In genomic region chr10:71213761-71214440, GRCh38 we compare ENCODE assay signal across 9 cellular contexts. TPM values are rescaled to one million over a fixed set of nuclear protein-coding genes. Genes with fewer than 3 reads are reported as not detected.
A peak's percentile ranks its signal among the peaks of the same experiment; 100 is the strongest.
DNase-seq lines count a peak whose midpoint lies in the region; ATAC-seq, FAIRE-seq and TF ChIP-seq lines count a peak whose summit lies in the region.
"Had no signal": no experiment of that assay in that cellular context is flagged by ENCODE, and none has a peak within 500 bp of the region (broad histone marks: within the 10 kb centered on the region; RNA-seq: fewer than 3 reads in every experiment).

No MANE protein-coding gene starts in this region.

- DNase-seq in EH (ENCODE audit: low read depth) = peak; percentile 97
- DNase-seq in PC-9 = peak; percentile 42 to 65
- peak; percentile 45 for DNase-seq in fibroblast of peridontal ligament (ENCODE audit: extremely low read depth)
- no peak for DNase-seq in trophoblast cell
- no peak for DNase-seq in activated CD4-positive, alpha-beta T cell treated with anti-CD3 and anti-CD28 coated beads, Interleukin-2, amount 50 U/mL, for 4 hours
- no peak for DNase-seq in GM12892 (ENCODE audit: insufficient read length)
- DNase-seq in activated gamma-delta T cell treated with Interleukin-2 at 50 U/mL for 16 hours = no peak

- peaks cover 28% of the 10 kb centered on the region for H3K27me3 ChIP-seq in PC-9 (ENCODE audit: insufficient read depth, low read depth)
- H3K27me3 ChIP-seq in trophoblast cell (ENCODE audit: insufficient read depth, low read length) = no peaks in the 10 kb centered on the region

- H3K36me3 ChIP-seq in PC-9 (ENCODE audit: low read depth) = no peaks in the 10 kb centered on the region
- H3K36me3 ChIP-seq in trophoblast cell (ENCODE audit: control insufficient read depth in 1 of 2, insufficient read depth in 2 of 2, low read length in 2 of 2) = peaks cover 5 to 8% of the 10 kb centered on the region in 2 experiments

- H3K23ac ChIP-seq in trophoblast cell (ENCODE audit: low read length) = peak overlapping the region; percentile 52

- BruUV-seq in PC-9 (replicated peaks; lab: Mats Ljungman, UMichigan) = TSS peak; percentile 72

- peak overlapping the region; percentile 34 for H4K12ac ChIP-seq in trophoblast cell (ENCODE audit: low read depth, low read length)

- H2BK12ac ChIP-seq in trophoblast cell (ENCODE audit: low read length) = peak overlapping the region; percentile 52

- no peak for TF ChIP-seq POLR2A in GM12892 (IDR thresholded peaks at IDR 0.05; ENCODE audit: low read depth, low read length)

- H2BK120ac ChIP-seq in trophoblast cell (ENCODE audit: insufficient read depth, low read length, poor library complexity) = peak overlapping the region; percentile 43

- intact Hi-C loops in PC-9 (cut with micrococcal nuclease; ENCODE audit: unreplicated experiment) = loop anchor here (1.0 to 5.0 kb wide), 4 partner anchors 43 to 662 kb away; no protein-coding TSS in a partner anchor

- H4K20me1 ChIP-seq in PC-9 (ENCODE audit: insufficient read depth) = no peaks in the 10 kb centered on the region

- peak overlapping the region; percentile 23 for H2BK5ac ChIP-seq in trophoblast cell (ENCODE audit: low read depth, low read length, poor library complexity)

- FAIRE-seq in GM12892 (lab: Jason Lieb, UNC) = no peak

- ATAC-seq in HG03108 (IDR thresholded peaks at IDR 0.05; ENCODE audit: unreplicated experiment) = no peak

- H3K18ac ChIP-seq in trophoblast cell (ENCODE audit: low read length) = peak overlapping the region; percentile 70

- H2AFZ ChIP-seq in PC-9 (peak overlapping the region; percentile 88), trophoblast cell (ENCODE audit: insufficient read depth, low read length, poor library complexity) (peak overlapping the region; percentile 33)

- peak overlapping the region; percentile 11 for H2AK5ac ChIP-seq in trophoblast cell (ENCODE audit: low read length)

- POLR2A ChIA-PET in PC-9 (lab: Charles Lee; ENCODE audit: unreplicated experiment) = no interaction called here

- H3K4me1 ChIP-seq in PC-9 (replicated peaks; ENCODE audit: insufficient read depth) = peaks cover 36% of the 10 kb centered on the region
- H3K4me1 ChIP-seq in trophoblast cell (ENCODE audit: control insufficient read depth in 1 of 2, insufficient read depth in 2 of 2, low read length in 2 of 2) = peaks cover 38 to 39% of the 10 kb centered on the region in 2 experiments

- H3K14ac ChIP-seq in trophoblast cell (ENCODE audit: low read length) = peak overlapping the region; percentile 63

- H3K79me1 ChIP-seq in trophoblast cell (ENCODE audit: low read length) = peaks cover 55% of the 10 kb centered on the region

- H3K4me3 ChIP-seq in PC-9 = peak overlapping the region; percentile 95
- peak overlapping the region; percentile 98 for H3K4me3 ChIP-seq in trophoblast cell (ENCODE audit: low read depth, low read length)

- no peak for TF ChIP-seq CTCF in PC-9 (conservative IDR thresholded peaks at IDR 0.05)

- H3K27ac ChIP-seq in PC-9 (no peak overlapping the region), trophoblast cell (ENCODE audit: low read depth, low read length) (peak overlapping the region; percentile 47)
- H3K27ac ChIP-seq: HL-60 had no signal

- H3K4ac ChIP-seq in trophoblast cell (ENCODE audit: low read depth, low read length) = peak overlapping the region; percentile 92

- no peaks in the 10 kb centered on the region for H3F3A ChIP-seq in PC-9 (ENCODE audit: insufficient read depth, low read depth)

- H3K9ac ChIP-seq in trophoblast cell (ENCODE audit: low read length) = peak overlapping the region; percentile 85

- CTCF ChIA-PET in PC-9 (lab: Charles Lee) = interaction anchor here (0.7 kb wide), 1 partner anchor 358 kb away, joined by 4 read pairs; no protein-coding TSS in a partner anchor

- H3K4me2 ChIP-seq in PC-9 (peak overlapping the region; percentile 92), trophoblast cell (ENCODE audit: low read length) (peak overlapping the region; percentile 89)

- 0 out of 2 replicates have a peak, but pooled peaks cover 10% of the 10 kb centered on the region for H3K79me2 ChIP-seq in PC-9 (ENCODE audit: low read depth)
- H3K79me2 ChIP-seq in trophoblast cell (ENCODE audit: control insufficient read depth, insufficient read depth, low read length, poor library complexity) = peaks cover 39% of the 10 kb centered on the region

- no CpG with 5 or more reads among the region's 33 CpGs for WGBS in trophoblast cell (ENCODE audit: extremely low coverage, insufficient coverage, insufficient read length)

- H3K9me3 ChIP-seq in PC-9 (ENCODE audit: insufficient read depth, low read depth) (no peaks in the 10 kb centered on the region), trophoblast cell (ENCODE audit: insufficient read depth, low read depth, low read length) (no peaks in the 10 kb centered on the region)

- no peaks in the 10 kb centered on the region for H3K9me2 ChIP-seq in PC-9 (ENCODE audit: insufficient read depth)

- peak overlapping the region; percentile 46 for H4K91ac ChIP-seq in trophoblast cell (ENCODE audit: low read depth, low read length)

- H4K8ac ChIP-seq in trophoblast cell (ENCODE audit: low read depth, low read length) = peak overlapping the region; percentile 4

RNA-seq across cellular contexts. Expression of gene UNC5B, which starts 1.5 kb away (rescaled TPM):
- 1.7 and 2.7 TPM in 2 replicates for total RNA-seq in PC-9 (2021)
- polyA plus RNA-seq in trophoblast cell (2013) = 54.7 and 55.5 TPM in 2 replicates
- not detected for polyA plus RNA-seq in GM12892 (2012; ENCODE audit: missing spikeins)

Comparison
In these comparisons a context has a peak if more than half of its experiments do, and no peak if none do; other contexts are left out.
1. DNase-seq: peak in EH (single experiment), PC-9 (2 of 2) and fibroblast of peridontal ligament (single experiment); none in trophoblast cell (0 of 2), activated CD4-positive, alpha-beta T cell treated with anti-CD3 and anti-CD28 coated beads, Interleukin-2, amount 50 U/mL, for 4 hours (0 of 2), GM12892 (single experiment) and activated gamma-delta T cell treated with Interleukin-2 at 50 U/mL for 16 hours (single experiment).